Comparison of ENCODE assay signal across 14 cellular contexts in the genomic region with DNA sequence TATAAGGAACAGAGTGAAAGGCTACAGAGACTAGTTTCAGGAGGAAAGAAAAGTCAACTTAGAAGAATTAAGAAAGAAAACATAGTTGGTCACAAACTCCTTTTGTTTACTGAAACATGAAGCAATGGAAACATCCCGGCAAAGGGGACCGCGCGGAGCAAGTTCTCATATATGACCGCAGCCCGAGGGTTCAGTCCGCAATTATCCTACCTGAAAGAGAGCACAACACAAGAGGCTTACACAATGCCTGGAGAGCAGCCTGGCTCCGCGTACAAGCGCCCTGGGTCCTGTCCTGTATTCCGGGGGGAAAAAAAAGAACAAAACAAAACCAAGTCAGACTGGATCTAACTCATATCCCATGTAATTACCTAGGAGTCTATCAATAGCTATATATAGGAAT. TPM values are rescaled to one million over a fixed set of nuclear protein-coding genes. Genes with fewer than 3 reads are reported as not detected.
DNase-seq lines count a peak whose midpoint lies in the region; ATAC-seq and TF ChIP-seq lines count a peak whose summit lies in the region.
"Had no signal": no experiment of that assay in that cellular context is flagged by ENCODE, and none has a peak within 500 bp of the region (broad histone marks: within the 10 kb centered on the region; RNA-seq: fewer than 3 reads in every experiment).

No MANE protein-coding gene starts in this region.

- H3K27me3 ChIP-seq in right lobe of liver: no peaks in the 10 kb centered on the region
- H3K27me3 ChIP-seq in neuronal stem cell (ENCODE audit: control insufficient read depth in 3 of 3, insufficient read depth in 3 of 3, low read depth in 1 of 3, low read length in 3 of 3): no peaks in the 10 kb centered on the region
- no peaks in the 10 kb centered on the region for H3K27me3 ChIP-seq in mammary epithelial cell (ENCODE audit: insufficient read depth, low read length)
- H3K27me3 ChIP-seq: BLaER1 treated with 17β-estradiol and CSF1 and Interleukin-3, amounts not matched to agents 10 nM and 100 nM had no signal

- peak; percentile 47 to 74 (median 54) for ATAC-seq in right lobe of liver
- ATAC-seq in stimulated activated memory B cell treated with anti-CD40 and anti-IgM and Interleukin-4, amounts not matched to agents 10 μg/mL and 1 μg/mL and 100 μg/mL, for 72 hours: no peak
- ATAC-seq: K562, Right ventricle myocardium inferior had no signal

- peaks cover 53% of the 10 kb centered on the region for H3K79me2 ChIP-seq in mammary epithelial cell (ENCODE audit: insufficient read depth, low read length)

- H3K14ac ChIP-seq in neuronal stem cell (ENCODE audit: low read length): no peak overlapping the region

- H3K36me3 ChIP-seq in right lobe of liver (peaks cover 0 to 39% (median 4%) of the 10 kb centered on the region in 4 donors), neuronal stem cell (replicated peaks in 1 of 2; ENCODE audit: control insufficient read depth in 2 of 2, insufficient read depth in 2 of 2, low read length in 2 of 2) (peaks cover 23 to 93% of the 10 kb centered on the region in 2 donors), mammary epithelial cell (ENCODE audit: insufficient read depth, low read length) (peaks cover 27% of the 10 kb centered on the region)

- H2AK5ac ChIP-seq in neuronal stem cell (ENCODE audit: low read depth, low read length): no peak overlapping the region

- TF ChIP-seq POLR2A in right lobe of liver (IDR thresholded peaks at IDR 0.05): no peak

- dilution Hi-C loops in mammary epithelial cell (cut with HindIII; ENCODE audit: low sequenced_read_pairs): no loop called here

- H3K36me3 Mint-ChIP-seq in activated T-cell treated with anti-CD3 and anti-CD28 coated beads, Interleukin-2, amount 50 U/mL, for 24 hours (ENCODE audit: low read depth): peaks cover 93% of the 10 kb centered on the region
- no peaks in the 10 kb centered on the region for H3K36me3 Mint-ChIP-seq in IgD-negative memory B cell
- H3K36me3 Mint-ChIP-seq in stimulated activated memory B cell treated with anti-CD40 and anti-IgM and Interleukin-4, amounts not matched to agents 10 μg/mL and 1 μg/mL and 100 μg/mL, for 72 hours: peaks cover 51% of the 10 kb centered on the region

- no peak overlapping the region for H2BK12ac ChIP-seq in neuronal stem cell (ENCODE audit: low read length)

- H4K91ac ChIP-seq in neuronal stem cell (ENCODE audit: low read depth, low read length, poor library complexity): no peak overlapping the region

- H4K8ac ChIP-seq in neuronal stem cell (ENCODE audit: low read depth, low read length): no peak overlapping the region

- no peaks in the 10 kb centered on the region for H3K9me3 Mint-ChIP-seq in activated T-cell treated with anti-CD3 and anti-CD28 coated beads, Interleukin-2, amount 50 U/mL, for 24 hours
- H3K9me3 Mint-ChIP-seq in IgD-negative memory B cell: no peaks in the 10 kb centered on the region
- H3K9me3 Mint-ChIP-seq in stimulated activated memory B cell treated with anti-CD40 and anti-IgM and Interleukin-4, amounts not matched to agents 10 μg/mL and 1 μg/mL and 100 μg/mL, for 72 hours: no peaks in the 10 kb centered on the region

- no peak overlapping the region for H3K4me3 ChIP-seq in right lobe of liver
- H3K4me3 ChIP-seq in neuronal stem cell (ENCODE audit: low read length in 2 of 2): no peak overlapping the region
- H3K4me3 ChIP-seq in mammary epithelial cell (replicated peaks in 1 of 3; ENCODE audit: insufficient read depth in 1 of 3, low read depth in 2 of 3, low read length in 3 of 3): no peak overlapping the region
- H3K4me3 ChIP-seq: BLaER1 treated with 17β-estradiol and CSF1 and Interleukin-3, amounts not matched to agents 10 nM and 100 nM; K562; PC-9 had no signal

- no peak overlapping the region for H3K4ac ChIP-seq in neuronal stem cell (ENCODE audit: low read length)

- no peaks in the 10 kb centered on the region for H3K27me3 Mint-ChIP-seq in activated T-cell treated with anti-CD3 and anti-CD28 coated beads, Interleukin-2, amount 50 U/mL, for 24 hours
- no peaks in the 10 kb centered on the region for H3K27me3 Mint-ChIP-seq in IgD-negative memory B cell
- H3K27me3 Mint-ChIP-seq in stimulated activated memory B cell treated with anti-CD40 and anti-IgM and Interleukin-4, amounts not matched to agents 10 μg/mL and 1 μg/mL and 100 μg/mL, for 72 hours: no peaks in the 10 kb centered on the region

- H4K20me1 ChIP-seq in mammary epithelial cell (ENCODE audit: insufficient read depth, low read length): peaks cover 3% of the 10 kb centered on the region

- intact Hi-C loops in right lobe of liver (cut with DNase I): loop anchor here in 1 of 2 donors (10.0 kb wide), 1 partner anchor 261 kb away; no protein-coding TSS in a partner anchor
- intact Hi-C loops in mammary epithelial cell (cut with micrococcal nuclease): no loop called here

- DNase-seq in activated T-cell treated with anti-CD3 and anti-CD28 coated beads, Interleukin-2, amount 50 U/mL, for 24 hours: no peak
- DNase-seq in activated T-cell treated with anti-CD3 and anti-CD28 coated beads, Interleukin-2, amount 50 U/mL, for 48 hours: no peak
- DNase-seq in right lobe of liver: no peak
- no peak for DNase-seq in neuronal stem cell (ENCODE audit: low spot score)
- DNase-seq in NCI-H510A treated with DMSO at 0.1 percent for 48 hours (lab: John Stamatoyannopoulos, UW): no peak
- DNase-seq in mammary epithelial cell: no peak
- DNase-seq: NCI-H2107, NCI-H748 treated with DMSO at 0.1 percent for 48 hours, PC-9 had no signal

- 39% methylated on average over 10 of the region's 11 CpGs for WGBS in right lobe of liver (ENCODE audit: insufficient coverage, low coverage, low lambda C conversion rate, missing lambda C conversion rate)
- no CpG with 5 or more reads among the region's 11 CpGs for WGBS in neuronal stem cell (ENCODE audit: extremely low coverage in 2 of 2, insufficient read length in 2 of 2, insufficient replicate concordance in 1 of 2), 2 donors
- 87% methylated on average over 11 of the region's 11 CpGs for WGBS in mammary epithelial cell (ENCODE audit: low coverage, missing lambda C conversion rate)

- H3K79me1 ChIP-seq in neuronal stem cell (ENCODE audit: low read depth, low read length): peaks cover 2% of the 10 kb centered on the region

- no TSS peak for BruUV-seq in mammary epithelial cell (replicated peaks; lab: Mats Ljungman, UMichigan)

- H3K4me2 ChIP-seq in neuronal stem cell (ENCODE audit: insufficient read depth, low read length, poor library complexity, severe bottlenecking) (no peak overlapping the region), mammary epithelial cell (ENCODE audit: insufficient read depth, low read depth, low read length) (no peak overlapping the region)
- H3K4me2 ChIP-seq: BLaER1 treated with 17β-estradiol and CSF1 and Interleukin-3, amounts not matched to agents 10 nM and 100 nM; PC-9 had no signal

- CTCF ChIA-PET in mammary epithelial cell (lab: Charles Lee; ENCODE audit: low non-redundant PET): no interaction called here

- H3K4me1 ChIP-seq in right lobe of liver (no peaks in the 10 kb centered on the region), neuronal stem cell (ENCODE audit: control insufficient read depth in 2 of 2, insufficient read depth in 1 of 2, low read depth in 1 of 2, low read length in 2 of 2) (no peaks in the 10 kb centered on the region), mammary epithelial cell (ENCODE audit: insufficient read depth, low read length) (no peaks in the 10 kb centered on the region)

- no peak overlapping the region for H3K18ac ChIP-seq in neuronal stem cell (ENCODE audit: low read length)

- peaks cover 31% of the 10 kb centered on the region for H3K4me1 Mint-ChIP-seq in activated T-cell treated with anti-CD3 and anti-CD28 coated beads, Interleukin-2, amount 50 U/mL, for 24 hours (ENCODE audit: low read depth)
- H3K4me1 Mint-ChIP-seq in IgD-negative memory B cell: peaks cover 12 to 27% (median 23%) of the 10 kb centered on the region in 3 donors
- peaks cover 47% of the 10 kb centered on the region for H3K4me1 Mint-ChIP-seq in stimulated activated memory B cell treated with anti-CD40 and anti-IgM and Interleukin-4, amounts not matched to agents 10 μg/mL and 1 μg/mL and 100 μg/mL, for 72 hours

- TF ChIP-seq CTCF in right lobe of liver (IDR thresholded peaks at IDR 0.05) (no peak), mammary epithelial cell (conservative IDR thresholded peaks at IDR 0.05 in 1 of 2, IDR thresholded peaks at IDR 0.05 in 1 of 2; ENCODE audit: extremely low read depth in 1 of 2, insufficient read depth in 1 of 2, low read depth in 1 of 2, low read length in 2 of 2) (no peak)

- no peak overlapping the region for H2BK120ac ChIP-seq in neuronal stem cell (ENCODE audit: low read depth, low read length)

- H2BK15ac ChIP-seq in neuronal stem cell (ENCODE audit: low read length): no peak overlapping the region

- H2AFZ ChIP-seq in neuronal stem cell (ENCODE audit: low read length): no peak overlapping the region
- no peak overlapping the region for H2AFZ ChIP-seq in mammary epithelial cell (ENCODE audit: low read depth, low read length)
- H2AFZ ChIP-seq: PC-9 had no signal

- no peak overlapping the region for H3K23ac ChIP-seq in neuronal stem cell (ENCODE audit: low read depth, low read length, poor library complexity)

- H3K27ac ChIP-seq in right lobe of liver (no peak overlapping the region), neuronal stem cell (replicated peaks; ENCODE audit: low read length) (no peak overlapping the region), mammary epithelial cell (ENCODE audit: insufficient read depth, low read depth, low read length) (no peak overlapping the region)
- H3K27ac ChIP-seq: BLaER1 treated with 17β-estradiol and CSF1 and Interleukin-3, amounts not matched to agents 10 nM and 100 nM; PC-9 had no signal

- H3K9ac ChIP-seq in neuronal stem cell (ENCODE audit: low read depth, low read length, poor library complexity) (no peak overlapping the region), mammary epithelial cell (ENCODE audit: insufficient read depth, low read length) (no peak overlapping the region)
- H3K9ac ChIP-seq: BLaER1 treated with 17β-estradiol and CSF1 and Interleukin-3, amounts not matched to agents 10 nM and 100 nM had no signal

- no peak overlapping the region for H2BK5ac ChIP-seq in neuronal stem cell (ENCODE audit: low read length)

- in situ Hi-C loops in mammary epithelial cell (cut with MboI; ENCODE audit: low sequenced_read_pairs in 2 of 2): no loop called here

- H3K9me3 ChIP-seq in right lobe of liver: no peaks in the 10 kb centered on the region
- H3K9me3 ChIP-seq in neuronal stem cell (replicated peaks in 1 of 2; ENCODE audit: control insufficient read depth in 2 of 2, insufficient read depth in 1 of 2, low read depth in 1 of 2, low read length in 2 of 2): no peaks in the 10 kb centered on the region
- no peaks in the 10 kb centered on the region for H3K9me3 ChIP-seq in mammary epithelial cell (replicated peaks; ENCODE audit: insufficient read depth, low read length)
- H3K9me3 ChIP-seq: BLaER1 treated with 17β-estradiol and CSF1 and Interleukin-3, amounts not matched to agents 10 nM and 100 nM had no signal

- H3K27ac Mint-ChIP-seq in activated T-cell treated with anti-CD3 and anti-CD28 coated beads, Interleukin-2, amount 50 U/mL, for 24 hours: peak overlapping the region; percentile 7
- H3K27ac Mint-ChIP-seq in IgD-negative memory B cell: peak overlapping the region; percentile 16 to 69 (median 65)
- H3K27ac Mint-ChIP-seq in stimulated activated memory B cell treated with anti-CD40 and anti-IgM and Interleukin-4, amounts not matched to agents 10 μg/mL and 1 μg/mL and 100 μg/mL, for 72 hours: peak overlapping the region; percentile 35

- no peak overlapping the region for H3K4me3 Mint-ChIP-seq in activated T-cell treated with anti-CD3 and anti-CD28 coated beads, Interleukin-2, amount 50 U/mL, for 24 hours
- H3K4me3 Mint-ChIP-seq in IgD-negative memory B cell: no peak overlapping the region
- no peak overlapping the region for H3K4me3 Mint-ChIP-seq in stimulated activated memory B cell treated with anti-CD40 and anti-IgM and Interleukin-4, amounts not matched to agents 10 μg/mL and 1 μg/mL and 100 μg/mL, for 72 hours

RNA-seq across cellular contexts. Expression of a gene that starts 12.3 kb away (rescaled TPM):
- 22.9 TPM for polyA plus RNA-seq in IgD-negative memory B cell
- total RNA-seq in right lobe of liver: 1 to 10 TPM; 3.6 to 9.4 (median 6.9) TPM
- polyA plus RNA-seq in neuronal stem cell (2013, experiment 1 of 2): 19.8 TPM
- polyA plus RNA-seq in neuronal stem cell (2013, experiment 2 of 2): 20.3 TPM
- total RNA-seq in mammary epithelial cell: 10 to 100 TPM; 12.2 to 15.3 TPM
- 21.8 TPM for polyA plus RNA-seq in mammary epithelial cell
- polyA minus RNA-seq in mammary epithelial cell: 8.7 TPM

RNA-seq across cellular contexts. Expression of a gene that starts 26.9 kb away (rescaled TPM):
- polyA plus RNA-seq in IgD-negative memory B cell (189 TPM), mammary epithelial cell (181 TPM)
- total RNA-seq in right lobe of liver (10 to 100 TPM; 40.3 to 57.0 (median 48.4) TPM), mammary epithelial cell (100 to 1,000 TPM in 1 of 2 donors, 10 to 100 TPM in 1; 65.2 to 117 TPM)
- 112 TPM for polyA plus RNA-seq in neuronal stem cell (2013, experiment 1 of 2)
- polyA plus RNA-seq in neuronal stem cell (2013, experiment 2 of 2): 115 TPM
- polyA minus RNA-seq in mammary epithelial cell: 133 TPM

RNA-seq across cellular contexts. Expression of a gene that starts 48.9 kb away (rescaled TPM):
- polyA plus RNA-seq in IgD-negative memory B cell: 80.5 TPM
- total RNA-seq in right lobe of liver: 10 to 100 TPM; 25.1 to 63.7 (median 27.4) TPM
- polyA plus RNA-seq in neuronal stem cell (2013, experiment 1 of 2): 52.5 TPM
- 53.0 TPM for polyA plus RNA-seq in neuronal stem cell (2013, experiment 2 of 2)
- 10 to 100 TPM; 20.0 to 79.3 TPM for total RNA-seq in mammary epithelial cell
- polyA plus RNA-seq in mammary epithelial cell: 31.2 TPM
- 81.0 TPM for polyA minus RNA-seq in mammary epithelial cell

Comparison
In these comparisons a context has a peak if more than half of its experiments do, and no peak if none do; other contexts are left out.
1. H3K27ac Mint-ChIP-seq: peak in every context shown above with its lines; median percentile 65 in IgD-negative memory B cell; 35 in stimulated activated memory B cell treated with anti-CD40 and anti-IgM and Interleukin-4, amounts not matched to agents 10 μg/mL and 1 μg/mL and 100 μg/mL, for 72 hours; 7 in activated T-cell treated with anti-CD3 and anti-CD28 coated beads, Interleukin-2, amount 50 U/mL, for 24 hours.